17 cellular contexts compared by ENCODE assay signal in genomic region chr3:38334656-38335055, GRCh38. TPM values are rescaled to one million over a fixed set of nuclear protein-coding genes. Genes with fewer than 3 reads are reported as not detected.
DNase-seq lines count a peak whose midpoint lies in the region; ATAC-seq, FAIRE-seq and TF ChIP-seq lines count a peak whose summit lies in the region.
"Had no signal": no experiment of that assay in that cellular context is flagged by ENCODE, and none has a peak within 500 bp of the region (broad histone marks: within the 10 kb centered on the region; RNA-seq: fewer than 3 reads in every experiment).

No MANE protein-coding gene starts in this region.

- H3K4me1 Mint-ChIP-seq in endodermal cell (no peaks in the 10 kb centered on the region), MCF 10A (ENCODE audit: insufficient read depth, unreplicated experiment) (no peaks in the 10 kb centered on the region)
- H3K4me1 Mint-ChIP-seq: brain had no signal

- H3K9me3 Mint-ChIP-seq in endodermal cell (no peaks in the 10 kb centered on the region), MCF 10A (ENCODE audit: unreplicated experiment) (no peaks in the 10 kb centered on the region)
- H3K9me3 Mint-ChIP-seq: brain; stimulated activated naive CD8-positive, alpha-beta T cell treated with anti-CD3 and anti-CD28 coated beads, Interleukin-15, amount 100 ng/mL, for 72 hours had no signal

- DNase-seq in AG08395 (ENCODE audit: low spot score) (peak; percentile 92), astrocyte of the spinal cord (ENCODE audit: low read depth, low spot score) (peak; percentile 83), HepG2 (ENCODE audit: low spot score) (no peak), COLO829 (ENCODE audit: low spot score) (no peak), endodermal cell (no peak), MCF 10A (ENCODE audit: unreplicated experiment) (no peak)
- DNase-seq: activated gamma-delta T cell; foreskin keratinocyte; NCI-H526 treated with DMSO at 0.1 percent for 48 hours; stimulated activated naive CD8-positive, alpha-beta T cell treated with anti-CD3 and anti-CD28 coated beads, Interleukin-15, amount 100 ng/mL, for 72 hours had no signal

- in situ Hi-C loops in astrocyte of the spinal cord (cut with HindIII; ENCODE audit: low sequenced_read_pairs) (no loop called here), HepG2 (cut with HindIII; ENCODE audit: extremely low pct_ligation_motif_present, low pct_unique_long_range_greater_than_20kb) (no loop called here)

- no peak for TF ChIP-seq POLR2A in HepG2 (IDR thresholded peaks at IDR 0.05; ENCODE audit: insufficient read depth in 1 of 2, low read depth in 2 of 2, low read length in 2 of 2)

- ATAC-seq in HepG2 (peak; percentile 67), GM18519 (IDR thresholded peaks at IDR 0.05; ENCODE audit: low FRiP score, unreplicated experiment) (no peak)
- ATAC-seq: foreskin keratinocyte, Panc1 had no signal

- H3K36me3 Mint-ChIP-seq in endodermal cell (ENCODE audit: low read depth) (no peaks in the 10 kb centered on the region), MCF 10A (ENCODE audit: insufficient read depth, unreplicated experiment) (peaks cover 5% of the 10 kb centered on the region)
- H3K36me3 Mint-ChIP-seq: brain had no signal

- H3K27me3 ChIP-seq in HepG2 (ENCODE audit: control insufficient read depth in 1 of 2, insufficient read depth in 2 of 2, low read length in 2 of 2): peaks cover 0 to 11% of the 10 kb centered on the region in 2 experiments; a peak in 2 of 5 replicates
- no peaks in the 10 kb centered on the region for H3K27me3 ChIP-seq in endodermal cell (ENCODE audit: control insufficient read depth, insufficient read depth, low read length, poor library complexity, severe bottlenecking)
- H3K27me3 ChIP-seq: foreskin keratinocyte had no signal

- intact Hi-C loops in HepG2 (cut with micrococcal nuclease; ENCODE audit: unreplicated experiment): no loop called here
- intact Hi-C loops in MCF 10A (cut with micrococcal nuclease): no loop called here

- H3K27ac ChIP-seq in HEK293 (ENCODE audit: extremely low read depth, low read depth, low read length) (no peak overlapping the region), HepG2 (ENCODE audit: extremely low read length, insufficient read depth, low read length) (no peak overlapping the region), endodermal cell (ENCODE audit: low read depth, low read length) (no peak overlapping the region)
- H3K27ac ChIP-seq: foreskin keratinocyte, parathyroid adenoma, VCaP had no signal

- H3K27me3 Mint-ChIP-seq in endodermal cell (ENCODE audit: insufficient read depth): peaks cover 2% of the 10 kb centered on the region
- H3K27me3 Mint-ChIP-seq in MCF 10A (ENCODE audit: insufficient read depth, unreplicated experiment): no peaks in the 10 kb centered on the region

- TF ChIP-seq CTCF in HEK293 (tag by site-specific recombination; IDR thresholded peaks at IDR 0.05) (no peak), astrocyte of the spinal cord (IDR thresholded peaks at IDR 0.05; ENCODE audit: low read depth, low read length) (no peak), HepG2 (CRISPR knock-in tag; IDR thresholded peaks at IDR 0.05) (no peak), endodermal cell (conservative IDR thresholded peaks at IDR 0.05) (no peak), MCF 10A (IDR thresholded peaks at IDR 0.05; ENCODE audit: unreplicated experiment) (no peak)

- H4K20me1 ChIP-seq in HepG2 (ENCODE audit: insufficient read depth, low read length): no peaks in the 10 kb centered on the region

- no peaks in the 10 kb centered on the region for H3K36me3 ChIP-seq in HEK293 (ENCODE audit: control insufficient read depth in 2 of 2, insufficient read depth in 1 of 2, low read length in 2 of 2)
- H3K36me3 ChIP-seq in HepG2 (replicated peaks in 1 of 2; ENCODE audit: control insufficient read depth in 1 of 2, insufficient read depth in 2 of 2, low read length in 2 of 2): no peaks in the 10 kb centered on the region
- no peaks in the 10 kb centered on the region for H3K36me3 ChIP-seq in endodermal cell (ENCODE audit: control insufficient read depth, insufficient read depth, low read length)

- H2AFZ ChIP-seq in HepG2 (ENCODE audit: low read length): no peak overlapping the region
- H2AFZ ChIP-seq: parathyroid adenoma had no signal

- H3K27ac Mint-ChIP-seq in endodermal cell (no peak overlapping the region), MCF 10A (ENCODE audit: low read depth, unreplicated experiment) (no peak overlapping the region)
- H3K27ac Mint-ChIP-seq: brain; stimulated activated naive CD8-positive, alpha-beta T cell treated with anti-CD3 and anti-CD28 coated beads, Interleukin-15, amount 100 ng/mL, for 72 hours had no signal

- H3K4me3 ChIP-seq in HEK293 (ENCODE audit: low read depth, low read length): no peak overlapping the region
- H3K4me3 ChIP-seq in astrocyte of the spinal cord (ENCODE audit: low read depth, low read length): no peak overlapping the region
- H3K4me3 ChIP-seq in HepG2 (replicated peaks in 1 of 3; ENCODE audit: insufficient read depth in 1 of 3, low read depth in 2 of 3, low read length in 3 of 3): no peak overlapping the region
- no peak overlapping the region for H3K4me3 ChIP-seq in endodermal cell (ENCODE audit: low read length)

- H3K9me3 ChIP-seq in HEK293 (ENCODE audit: control insufficient read depth, insufficient read depth, low read depth, low read length): no peaks in the 10 kb centered on the region
- no peaks in the 10 kb centered on the region for H3K9me3 ChIP-seq in HepG2 (ENCODE audit: low read length)
- no peaks in the 10 kb centered on the region for H3K9me3 ChIP-seq in endodermal cell (ENCODE audit: control insufficient read depth, low read length)

- no peak for TF ChIP-seq EP300 in HepG2 (IDR thresholded peaks at IDR 0.05; ENCODE audit: low read depth in 2 of 2, low read length in 2 of 2)
- TF ChIP-seq EP300 in HepG2 (CRISPR knock-in tag; IDR thresholded peaks at IDR 0.05; ENCODE audit: borderline replicate concordance): no peak

- no peaks in the 10 kb centered on the region for H3K79me2 ChIP-seq in HepG2 (ENCODE audit: insufficient read depth, low read length)
- H3K79me2 ChIP-seq: parathyroid adenoma had no signal

- H3K9ac ChIP-seq in HepG2 (ENCODE audit: insufficient read depth, low read depth, low read length) (no peak overlapping the region), endodermal cell (ENCODE audit: extremely low read depth, low read length, poor library complexity, severe bottlenecking) (no peak overlapping the region)
- H3K9ac ChIP-seq: parathyroid adenoma had no signal

- no peak for TF ChIP-seq RAD21 in HepG2 (CRISPR knock-in tag; IDR thresholded peaks at IDR 0.05)

- CTCF ChIA-PET in HEK293 (lab: Yijun Ruan, JAX): no interaction called here
- CTCF ChIA-PET in HepG2 (lab: Yijun Ruan, JAX; ENCODE audit: low intra/inter-chr PET ratio, low total read pairs): no interaction called here
- CTCF ChIA-PET in MCF 10A (lab: Yijun Ruan, JAX): interaction anchor here (0.6 to 1.0 kb wide), 2 partner anchors 145 to 1861 kb away, joined by 3 to 5 read pairs; no protein-coding TSS in a partner anchor

- BruUV-seq in HepG2 (replicated peaks; lab: Mats Ljungman, UMichigan): no TSS peak
- BruUV-seq in MCF 10A (replicated peaks; lab: Mats Ljungman, UMichigan): no TSS peak

- H3K4me1 ChIP-seq in HEK293 (ENCODE audit: control insufficient read depth, insufficient read depth, low read length): no peaks in the 10 kb centered on the region
- peaks cover 21% of the 10 kb centered on the region for H3K4me1 ChIP-seq in HepG2 (ENCODE audit: insufficient read depth, low read length)
- no peaks in the 10 kb centered on the region for H3K4me1 ChIP-seq in endodermal cell (ENCODE audit: control insufficient read depth, insufficient read depth, low read length)
- H3K4me1 ChIP-seq: parathyroid adenoma had no signal

- H3K4me3 Mint-ChIP-seq in endodermal cell (no peak overlapping the region), MCF 10A (ENCODE audit: unreplicated experiment) (no peak overlapping the region)
- H3K4me3 Mint-ChIP-seq: brain; stimulated activated naive CD8-positive, alpha-beta T cell treated with anti-CD3 and anti-CD28 coated beads, Interleukin-15, amount 100 ng/mL, for 72 hours had no signal

- POLR2A ChIA-PET in HEK293 (lab: Yijun Ruan, JAX): no interaction called here
- POLR2A ChIA-PET in HepG2 (lab: Yijun Ruan, JAX): no interaction called here
- POLR2A ChIA-PET in MCF 10A (lab: Yijun Ruan, JAX): no interaction called here

- WGBS in HepG2 (ENCODE audit: low lambda C conversion rate): 5% methylated on average over 2 of the region's 2 CpGs
- WGBS in endodermal cell (ENCODE audit: insufficient coverage in 1 of 2, insufficient read length in 1 of 2), 2 experiments: 97 to 100% methylated on average over 1 to 2 of the region's 2 CpGs

- no peak for FAIRE-seq in HepG2 (lab: Jason Lieb, UNC)

- H3K4me2 ChIP-seq in HepG2 (ENCODE audit: low read depth, low read length): no peak overlapping the region

RNA-seq across cellular contexts. Expression of gene XYLB, which starts 11.9 kb away (rescaled TPM):
- total RNA-seq in HepG2 (2016; rRNA removed; fragmentation: Illumina TruSeq; extraction: Trizol) (25.9 and 28.9 TPM in 2 replicates), endodermal cell (1 to 10 TPM; 4.7 to 6.3 TPM), MCF 10A (2022) (4.4 and 6.6 TPM in 2 replicates)
- total RNA-seq in HepG2 (2016; cell fraction: cytosol; rRNA removed; fragmentation: Illumina TruSeq; extraction: Trizol; ENCODE audit: low read depth): 4.8 and 7.1 TPM in 2 replicates
- 24.2 and 27.1 TPM in 2 replicates for total RNA-seq in HepG2 (2016; cell fraction: insoluble cytoplasmic fraction; rRNA removed; fragmentation: Illumina TruSeq; extraction: Trizol)
- 7.2 and 8.5 TPM in 2 replicates for total RNA-seq in HepG2 (2016; cell fraction: membrane; rRNA removed; fragmentation: Illumina TruSeq; extraction: Trizol)
- total RNA-seq in HepG2 (2016; cell fraction: nucleus; rRNA removed; fragmentation: Illumina TruSeq; extraction: Trizol): 41.8 and 48.3 TPM in 2 replicates
- 27.0 and 30.0 TPM in 2 replicates for polyA plus RNA-seq in HepG2 (2011; rRNA removed)
- 12.0 and 14.4 TPM in 2 replicates for polyA plus RNA-seq in HepG2 (2011; cell fraction: cytosol; rRNA removed)
- polyA plus RNA-seq in HepG2 (2011; cell fraction: nucleus; rRNA removed): 50.8 and 61.5 TPM in 2 replicates
- 19.4 and 27.4 TPM in 2 replicates for polyA plus RNA-seq in HepG2 (2012)
- 3.2 and 3.5 TPM in 2 replicates for polyA plus RNA-seq in HepG2 (2016; cell fraction: cytosol; fragmentation: Illumina TruSeq; extraction: Trizol; ENCODE audit: low read depth)
- polyA plus RNA-seq in HepG2 (2016; cell fraction: insoluble cytoplasmic fraction; fragmentation: Illumina TruSeq; extraction: Trizol; ENCODE audit: low read depth): 27.4 and 32.8 TPM in 2 replicates
- polyA plus RNA-seq in HepG2 (2016; cell fraction: membrane; fragmentation: Illumina TruSeq; extraction: Trizol; ENCODE audit: low read depth): 8.6 and 8.7 TPM in 2 replicates
- polyA plus RNA-seq in HepG2 (2016; cell fraction: nucleus; fragmentation: Illumina TruSeq; extraction: Trizol; ENCODE audit: insufficient read depth, low read depth): 46.3 and 54.4 TPM in 2 replicates
- 33.1 and 81.7 TPM in 2 replicates for polyA minus RNA-seq in HepG2 (2011; rRNA and poly(A)+ RNA removed; ENCODE audit: low replicate concordance)
- polyA minus RNA-seq in HepG2 (2011; cell fraction: cytosol; rRNA and poly(A)+ RNA removed): 16.2 and 25.9 TPM in 2 replicates
- 90.9 and 100.0 TPM in 2 replicates for polyA minus RNA-seq in HepG2 (2011; cell fraction: nucleus; rRNA and poly(A)+ RNA removed)
- polyA plus RNA-seq in endodermal cell (2013, experiment 1 of 2): 3.3 TPM
- polyA plus RNA-seq in endodermal cell (2013, experiment 2 of 2): 2.3 TPM

RNA-seq across cellular contexts. Expression of gene SLC22A14, which starts 52.6 kb away (rescaled TPM):
- not detected in 2 replicates for total RNA-seq in HepG2 (2016; rRNA removed; fragmentation: Illumina TruSeq; extraction: Trizol)
- total RNA-seq in HepG2 (2016; cell fraction: cytosol; rRNA removed; fragmentation: Illumina TruSeq; extraction: Trizol; ENCODE audit: low read depth): not detected in 2 replicates
- total RNA-seq in HepG2 (2016; cell fraction: insoluble cytoplasmic fraction; rRNA removed; fragmentation: Illumina TruSeq; extraction: Trizol): not detected in 2 replicates
- total RNA-seq in HepG2 (2016; cell fraction: membrane; rRNA removed; fragmentation: Illumina TruSeq; extraction: Trizol): not detected in 2 replicates
- total RNA-seq in HepG2 (2016; cell fraction: nucleus; rRNA removed; fragmentation: Illumina TruSeq; extraction: Trizol): not detected in 2 replicates
- polyA plus RNA-seq in HepG2 (2011; rRNA removed): 0.03 TPM in 1 of 2 replicates, not detected in the other
- polyA plus RNA-seq in HepG2 (2011; cell fraction: cytosol; rRNA removed): not detected in 2 replicates
- 0.10 TPM in 1 of 2 replicates, not detected in the other for polyA plus RNA-seq in HepG2 (2011; cell fraction: nucleus; rRNA removed)
- polyA plus RNA-seq in HepG2 (2012): not detected in 2 replicates
- not detected in 2 replicates for polyA plus RNA-seq in HepG2 (2016; cell fraction: cytosol; fragmentation: Illumina TruSeq; extraction: Trizol; ENCODE audit: low read depth)
- not detected in 2 replicates for polyA plus RNA-seq in HepG2 (2016; cell fraction: insoluble cytoplasmic fraction; fragmentation: Illumina TruSeq; extraction: Trizol; ENCODE audit: low read depth)
- not detected in 2 replicates for polyA plus RNA-seq in HepG2 (2016; cell fraction: membrane; fragmentation: Illumina TruSeq; extraction: Trizol; ENCODE audit: low read depth)
- not detected in 2 replicates for polyA plus RNA-seq in HepG2 (2016; cell fraction: nucleus; fragmentation: Illumina TruSeq; extraction: Trizol; ENCODE audit: insufficient read depth, low read depth)
- not detected in 2 replicates for polyA minus RNA-seq in HepG2 (2011; rRNA and poly(A)+ RNA removed; ENCODE audit: low replicate concordance)
- not detected in 2 replicates for polyA minus RNA-seq in HepG2 (2011; cell fraction: cytosol; rRNA and poly(A)+ RNA removed)
- not detected in 2 replicates for polyA minus RNA-seq in HepG2 (2011; cell fraction: nucleus; rRNA and poly(A)+ RNA removed)
- total RNA-seq in endodermal cell: under 1 TPM in 1 of 2 donors, not detected in 1; 0.20 TPM
- not detected for polyA plus RNA-seq in endodermal cell (2013, experiment 1 of 2)
- not detected for polyA plus RNA-seq in endodermal cell (2013, experiment 2 of 2)
- 0.44 and 0.64 TPM in 2 replicates for total RNA-seq in MCF 10A (2022)
- total RNA-seq: HT-29 had no signal

Comparison
In these comparisons a context has a peak if more than half of its experiments do, and no peak if none do; other contexts are left out.
1. DNase-seq: peak in AG08395 (single experiment) and astrocyte of the spinal cord (single experiment); none in HepG2 (single experiment), COLO829 (single experiment), endodermal cell (single experiment) and MCF 10A (single experiment).